8 cellular contexts compared by ENCODE assay signal in the genomic region with DNA sequence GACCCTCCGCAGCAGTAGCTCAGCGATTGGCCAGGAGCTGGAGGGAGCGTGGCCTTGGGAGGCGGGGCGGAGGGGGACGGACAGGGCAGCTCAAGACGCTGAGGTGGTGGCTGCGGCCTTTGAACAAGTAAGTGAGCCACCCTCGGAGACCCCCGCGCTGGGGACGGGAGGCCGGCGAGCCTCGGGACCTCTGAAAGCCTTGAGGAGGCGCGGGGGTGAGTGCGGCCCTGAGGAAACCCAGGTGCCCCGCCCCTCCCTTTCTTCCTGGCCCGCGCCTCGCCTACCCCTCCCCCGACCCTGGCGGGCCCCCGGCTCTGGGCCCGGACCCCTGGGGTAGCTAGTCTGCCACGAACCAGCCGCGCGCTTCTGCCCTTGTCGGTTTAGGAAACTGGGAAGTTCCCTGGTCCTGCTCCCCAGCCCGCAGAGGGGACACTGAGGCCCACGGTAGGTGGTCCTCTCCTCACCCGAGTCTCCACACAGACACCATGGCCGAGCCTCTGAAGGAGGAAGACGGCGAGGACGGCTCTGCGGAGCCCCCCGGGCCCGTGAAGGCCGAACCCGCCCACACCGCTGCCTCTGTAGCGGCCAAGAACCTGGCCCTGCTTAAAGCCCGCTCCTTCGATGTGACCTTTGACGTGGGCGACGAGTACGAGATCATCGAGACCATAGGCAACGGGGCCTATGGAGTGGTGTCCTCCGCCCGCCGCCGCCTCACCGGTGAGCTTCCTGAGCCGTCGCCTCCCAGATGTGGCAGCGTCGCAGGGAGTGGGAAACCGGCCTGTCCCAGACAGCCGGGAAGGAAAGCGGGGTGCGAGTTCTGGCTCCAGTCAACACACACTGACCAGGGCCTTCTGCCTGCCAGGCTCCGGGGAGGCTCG. TPM values are rescaled to one million over a fixed set of nuclear protein-coding genes. Genes with fewer than 3 reads are reported as not detected.
DNase-seq lines count a peak whose midpoint lies in the region; ATAC-seq and TF ChIP-seq lines count a peak whose summit lies in the region.

A gene (plus strand): TSS at position 83 of the 878 bp plus-strand sequence. CDS start 403 bp downstream, at position 486.

- peak within 1 kb of the TSS; percentile 97 for H3K56ac ChIP-seq in mesendoderm (ENCODE audit: low read length)

- H3K23ac ChIP-seq in mesendoderm (ENCODE audit: low read length), result peak within 1 kb of the TSS; percentile 73

- H3K18ac ChIP-seq in mesendoderm (ENCODE audit: low read length), result peak within 1 kb of the TSS; percentile 29

- intact Hi-C loops in A673 (cut with micrococcal nuclease; ENCODE audit: unreplicated experiment) (loop anchor here (5.0 kb wide), 1 partner anchor 69 kb away; no protein-coding TSS in a partner anchor), dorsolateral prefrontal cortex (cut with DNase I) (loop anchor here in 1 of 2 donors (5.0 kb wide), 2 partner anchors 69 to 389 kb away; no protein-coding TSS in a partner anchor), upper lobe of right lung (cut with DNase I) (no loop called here)

- ATAC-seq in GM21381 (IDR thresholded peaks at IDR 0.05; ENCODE audit: unreplicated experiment) (peak; percentile 1), upper lobe of right lung (peak; percentile 2)

- H3K27ac ChIP-seq in A673 (ENCODE audit: low read depth, low read length, poor library complexity, severe bottlenecking) (peak within 1 kb of the TSS; percentile 94), dorsolateral prefrontal cortex (peak within 1 kb of the TSS; percentile 79 to 99 (median 96)), mesendoderm (ENCODE audit: low read depth, low read length) (peak within 1 kb of the TSS; percentile 88), upper lobe of right lung (peak within 1 kb of the TSS; percentile 98)

- H3K27me3 ChIP-seq in A673 (replicated peaks; ENCODE audit: insufficient read depth, low read depth, low read length, poor library complexity) (no peaks in the 10 kb centered on the region), dorsolateral prefrontal cortex (no peaks in the 10 kb centered on the region), mesendoderm (ENCODE audit: insufficient read depth, low read length, poor library complexity) (no peaks in the 10 kb centered on the region), upper lobe of right lung (no peaks in the 10 kb centered on the region)

- no CpG with 5 or more reads among the region's 68 CpGs for WGBS in mesendoderm (ENCODE audit: extremely low coverage, insufficient coverage, low lambda C conversion rate)

- H3K36me3 ChIP-seq in A673 (ENCODE audit: insufficient read depth, low read length, poor library complexity, severe bottlenecking) (peaks cover 40% of the 10 kb centered on the region), mesendoderm (ENCODE audit: control insufficient read depth, insufficient read depth, low read length) (peaks cover 19% of the 10 kb centered on the region), upper lobe of right lung (peaks cover 40% of the 10 kb centered on the region)

- no peak for TF ChIP-seq POLR2A in NB4 (IDR thresholded peaks at IDR 0.05; ENCODE audit: extremely low read depth, insufficient read length)

- DNase-seq in A673 (ENCODE audit: low spot score) (no peak), NB4 (ENCODE audit: low read depth) (no peak), dorsolateral prefrontal cortex (peak in 1 of 10 donors; percentile 29), mesendoderm (no peak), upper lobe of right lung (peak; percentile 69), SKM-1 (lab: John Stamatoyannopoulos, UW; ENCODE audit: unreplicated experiment) (no peak), cortex of kidney (lab: John Stamatoyannopoulos, UW) (no peak)

- no peak within 1 kb of the TSS for H4K5ac ChIP-seq in mesendoderm (ENCODE audit: low read length)

- POLR2A ChIA-PET in A673 (lab: Charles Lee; ENCODE audit: low non-redundant PET), result interaction anchor here (1.7 kb wide), 1 partner anchor 8 kb away, joined by 8 read pairs; a partner anchor contains a TSS

- H4K8ac ChIP-seq in mesendoderm (ENCODE audit: low read depth, low read length), result no peak within 1 kb of the TSS

- no peak within 1 kb of the TSS for H2BK120ac ChIP-seq in mesendoderm (ENCODE audit: low read depth, low read length)

- BruUV-seq in A673 (replicated peaks; lab: Mats Ljungman, UMichigan), result no TSS peak

- H3K4me3 ChIP-seq in A673 (ENCODE audit: low read depth, low read length, poor library complexity, severe bottlenecking) (peak within 1 kb of the TSS; percentile 68), NB4 (ENCODE audit: low read depth, low read length) (peak within 1 kb of the TSS; percentile 96), dorsolateral prefrontal cortex (peak within 1 kb of the TSS; percentile 67 to 99 (median 87)), mesendoderm (ENCODE audit: low read length) (peak within 1 kb of the TSS; percentile 90), upper lobe of right lung (peak within 1 kb of the TSS; percentile 94)

- CTCF ChIA-PET in A673 (lab: Charles Lee), result interaction anchor here (1.1 to 1.7 kb wide), 2 partner anchors 16 to 68 kb away, joined by 7 to 18 read pairs; a partner anchor contains a TSS

- H3K4me2 ChIP-seq in mesendoderm (ENCODE audit: low read length), result peak within 1 kb of the TSS; percentile 51

- peak within 1 kb of the TSS; percentile 57 for H2BK5ac ChIP-seq in mesendoderm (ENCODE audit: low read length)

- H3K4ac ChIP-seq in mesendoderm (ENCODE audit: low read depth, low read length), result peak within 1 kb of the TSS; percentile 46

- H2AK5ac ChIP-seq in mesendoderm (ENCODE audit: low read length), result peak within 1 kb of the TSS; percentile 46

- no peak within 1 kb of the TSS for H2BK15ac ChIP-seq in mesendoderm (replicated peaks; ENCODE audit: low read depth)

- H3K79me2 ChIP-seq in mesendoderm (ENCODE audit: control insufficient read depth, insufficient read depth, low read length), result peaks cover 31% of the 10 kb centered on the region

- peaks cover 7% of the 10 kb centered on the region for H3K4me1 ChIP-seq in A673 (ENCODE audit: insufficient read depth, low read length, poor library complexity, severe bottlenecking)
- H3K4me1 ChIP-seq in mesendoderm (ENCODE audit: control insufficient read depth, low read depth, low read length), result peaks cover 5% of the 10 kb centered on the region
- peaks cover 19% of the 10 kb centered on the region for H3K4me1 ChIP-seq in upper lobe of right lung

- H3K9me3 ChIP-seq in A673 (ENCODE audit: low read depth, low read length, poor library complexity, severe bottlenecking) (no peaks in the 10 kb centered on the region), upper lobe of right lung (no peaks in the 10 kb centered on the region)

- H3K79me1 ChIP-seq in mesendoderm (ENCODE audit: low read length), result peaks cover 24% of the 10 kb centered on the region

- H3K9ac ChIP-seq in mesendoderm (ENCODE audit: low read length), result peak within 1 kb of the TSS; percentile 98

- TF ChIP-seq CTCF in A673 (conservative IDR thresholded peaks at IDR 0.05; ENCODE audit: low read depth, low read length), result no peak
- no peak for TF ChIP-seq CTCF in NB4 (IDR thresholded peaks at IDR 0.05; ENCODE audit: low read depth, low read length)
- TF ChIP-seq CTCF in dorsolateral prefrontal cortex (IDR thresholded peaks at IDR 0.05 in 54 of 56, conservative IDR thresholded peaks at IDR 0.05 in 2 of 56; ENCODE audit: low read depth in 1 of 56, partially characterized antibody in 56 of 56), result no peak
- TF ChIP-seq CTCF in upper lobe of right lung (IDR thresholded peaks at IDR 0.05), result no peak

RNA-seq across cellular contexts. Expression of the gene that starts here (rescaled TPM):
- total RNA-seq in A673 (2021) (40.0 and 55.8 TPM in 2 replicates), dorsolateral prefrontal cortex (10 to 100 TPM in 118 of 120 experiments, 1 to 10 TPM in 2; 9.3 to 31.4 (median 15.9) TPM), upper lobe of right lung (25.7 TPM)
- polyA plus RNA-seq in mesendoderm (2013, experiment 1 of 2), result 51.0 TPM
- 48.4 TPM for polyA plus RNA-seq in mesendoderm (2013, experiment 2 of 2)
